In the genomic region with DNA sequence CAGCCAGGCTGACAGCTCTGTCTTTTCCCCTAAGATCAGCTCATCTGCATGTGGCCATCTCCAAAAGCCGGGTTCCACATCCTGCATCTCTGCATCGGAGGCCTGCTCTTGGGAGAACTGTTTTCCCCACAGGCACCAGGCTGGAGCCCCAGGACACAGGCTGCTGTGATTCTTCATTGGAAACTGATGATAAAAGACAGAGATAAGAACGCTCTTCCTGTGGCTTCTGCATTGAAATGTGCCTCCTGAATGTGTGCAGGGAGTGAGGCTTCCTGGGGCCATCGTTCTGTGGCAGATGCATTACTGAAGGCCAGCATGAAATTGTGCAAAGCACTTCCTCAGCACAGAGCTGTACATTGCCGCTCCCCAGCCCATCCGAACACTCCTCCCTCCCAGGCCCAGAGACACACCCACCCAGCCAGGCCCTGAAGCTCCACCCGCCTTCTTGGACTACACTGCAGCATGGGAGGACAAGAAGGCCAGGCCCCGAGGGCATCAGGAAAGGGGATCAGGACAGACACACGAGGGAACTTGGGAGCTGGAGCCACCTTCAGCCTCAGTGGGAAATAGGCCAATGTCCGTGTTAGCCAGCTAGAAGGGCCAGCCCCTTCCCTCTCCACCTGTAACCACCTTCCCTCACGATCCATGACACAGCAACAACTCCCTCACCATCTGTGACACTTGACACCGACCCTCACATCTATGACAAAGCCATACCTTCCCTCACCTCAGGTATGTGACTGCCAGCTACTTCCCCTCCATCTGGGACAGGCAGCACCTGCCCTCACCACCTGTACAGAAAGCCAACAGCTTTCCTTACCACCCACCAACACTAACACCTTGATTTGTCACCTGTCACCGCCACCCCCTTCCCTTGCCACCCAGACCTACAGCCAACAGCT, we compare ENCODE assay signal across 12 cellular contexts.
DNase-seq lines count a peak whose midpoint lies in the region; ATAC-seq and TF ChIP-seq lines count a peak whose summit lies in the region.
"Had no signal": no experiment of that assay in that cellular context is flagged by ENCODE, and none has a peak within 500 bp of the region (broad histone marks: within the 10 kb centered on the region; RNA-seq: fewer than 3 reads in every experiment).

No MANE protein-coding gene starts in this region.

- intact Hi-C loops in sciatic nerve (cut with DNase I): no loop called here

- DNase-seq in NCI-H345 (lab: John Stamatoyannopoulos, UW): peak; percentile 56
- DNase-seq in NCI-H345 treated with DMSO at 0.1 percent for 48 hours (lab: John Stamatoyannopoulos, UW; ENCODE audit: unreplicated experiment): no peak
- DNase-seq in NCI-H2171 (lab: John Stamatoyannopoulos, UW): peak; percentile 41
- DNase-seq in ecto neural progenitor cell (ENCODE audit: low spot score): peak; percentile 51
- DNase-seq in sciatic nerve (ENCODE audit: low spot score): peak; percentile 34
- no peak for DNase-seq in NCI-H1930 (lab: John Stamatoyannopoulos, UW)
- no peak for DNase-seq in GM13976 (ENCODE audit: low spot score)
- DNase-seq: cortex of kidney; KG1; NCI-H524 treated with DMSO at 0.1 percent for 48 hours; stimulated activated CD8-positive, alpha-beta memory T cell treated with anti-CD3 and anti-CD28 coated beads, Interleukin-4, amount 100 ng/mL, for 48 hours had no signal

- TF ChIP-seq CTCF in GM13976 (IDR thresholded peaks at IDR 0.05; ENCODE audit: borderline replicate concordance, control extremely low read depth, extremely low read depth, insufficient read depth, missing control alignments): no peak

- ATAC-seq in sciatic nerve (peak; percentile 54), HG03378 (IDR thresholded peaks at IDR 0.05; ENCODE audit: unreplicated experiment) (no peak)

- in situ Hi-C loops in GM13976 (cut with MboI; ENCODE audit: low sequenced_read_pairs, unreplicated experiment): no loop called here

Comparison
In these comparisons a context has a peak if more than half of its experiments do, and no peak if none do; other contexts are left out.
1. DNase-seq: peak in NCI-H345 (single experiment), NCI-H2171 (single experiment), ecto neural progenitor cell (single experiment) and sciatic nerve (single experiment); none in NCI-H345 treated with DMSO at 0.1 percent for 48 hours (single experiment), NCI-H1930 (0 of 2) and GM13976 (single experiment).